Comparison of ENCODE assay signal across 1 cellular context in genomic region chr18:21112140-21112473, GRCh38.
TF ChIP-seq lines count a peak whose summit lies in the region.

No MANE protein-coding gene starts in this region.

TF ChIP-seq in HepG2, 621 proteins besides CTCF, POLR2A, EP300 and RAD21 (continued from another document and continues in another):
- TF ChIP-seq HMGXB3 (CRISPR knock-in tag; IDR thresholded peaks at IDR 0.05; ENCODE audit: borderline replicate concordance) (no peak), ARID3A (IDR thresholded peaks at IDR 0.05; ENCODE audit: low read depth, low read length) (no peak), ZGPAT (CRISPR knock-in tag; IDR thresholded peaks at IDR 0.05) (no peak), SCMH1 (CRISPR knock-in tag; IDR thresholded peaks at IDR 0.05; ENCODE audit: borderline replicate concordance) (no peak), ZNF292 (CRISPR knock-in tag; IDR thresholded peaks at IDR 0.05; ENCODE audit: borderline replicate concordance, low read depth) (0 out of 2 replicates have a peak, but pooled peaks have one; percentile 22), ZNF737 (CRISPR knock-in tag; IDR thresholded peaks at IDR 0.05; ENCODE audit: borderline replicate concordance) (no peak), FUBP1 (CRISPR knock-in tag; IDR thresholded peaks at IDR 0.05; ENCODE audit: borderline replicate concordance) (no peak), ZNF615 (CRISPR knock-in tag; IDR thresholded peaks at IDR 0.05; ENCODE audit: borderline replicate concordance) (no peak), TSC22D2 (CRISPR knock-in tag; IDR thresholded peaks at IDR 0.05; ENCODE audit: borderline replicate concordance) (no peak), ZSCAN31 (CRISPR knock-in tag; IDR thresholded peaks at IDR 0.05; ENCODE audit: low read depth) (no peak), PRDM4 (CRISPR knock-in tag; IDR thresholded peaks at IDR 0.05; ENCODE audit: borderline replicate concordance) (no peak), ZNF253 (CRISPR knock-in tag; IDR thresholded peaks at IDR 0.05; ENCODE audit: borderline replicate concordance) (no peak), ASH2L (IDR thresholded peaks at IDR 0.05; ENCODE audit: insufficient read length, low read depth, low read length) (peak; percentile 7), SAP130 (CRISPR knock-in tag; IDR thresholded peaks at IDR 0.05; ENCODE audit: low read depth) (0 out of 2 replicates have a peak, but pooled peaks have one; percentile 2), MEIS2 (CRISPR knock-in tag; IDR thresholded peaks at IDR 0.05) (no peak), CEBPZ (IDR thresholded peaks at IDR 0.05; ENCODE audit: low read length) (no peak), ZNF574 (CRISPR knock-in tag; IDR thresholded peaks at IDR 0.05) (no peak), HNF4G (IDR thresholded peaks at IDR 0.05; ENCODE audit: borderline replicate concordance, low read depth, low read length) (no peak), HNF4G (CRISPR knock-in tag; IDR thresholded peaks at IDR 0.05; ENCODE audit: borderline replicate concordance, low read depth) (no peak), FOXO4 (CRISPR knock-in tag; conservative IDR thresholded peaks at IDR 0.05) (no peak), ZNF777 (CRISPR knock-in tag; IDR thresholded peaks at IDR 0.05) (no peak), ZNF616 (CRISPR knock-in tag; IDR thresholded peaks at IDR 0.05; ENCODE audit: low read depth) (no peak), WIZ (CRISPR knock-in tag; IDR thresholded peaks at IDR 0.05) (no peak), NKX3-1 (CRISPR knock-in tag; IDR thresholded peaks at IDR 0.05) (no peak), CREB1 (IDR thresholded peaks at IDR 0.05) (no peak), CREB1 (CRISPR knock-in tag; IDR thresholded peaks at IDR 0.05) (no peak), ZNF124 (CRISPR knock-in tag; IDR thresholded peaks at IDR 0.05) (no peak), ZFP41 (CRISPR knock-in tag; IDR thresholded peaks at IDR 0.05; ENCODE audit: borderline replicate concordance) (no peak), ZNF282 (IDR thresholded peaks at IDR 0.05; ENCODE audit: partially characterized antibody) (no peak), CEBPB (IDR thresholded peaks at IDR 0.05; ENCODE audit: borderline replicate concordance, low read depth, low read length) (no peak), TGIF2 (CRISPR knock-in tag; IDR thresholded peaks at IDR 0.05) (0 out of 2 replicates have a peak, but pooled peaks have one; percentile 13), CAMTA2 (CRISPR knock-in tag; IDR thresholded peaks at IDR 0.05; ENCODE audit: borderline replicate concordance) (no peak), ZC3H4 (CRISPR knock-in tag; IDR thresholded peaks at IDR 0.05; ENCODE audit: borderline replicate concordance) (no peak), ZBTB1 (CRISPR knock-in tag; IDR thresholded peaks at IDR 0.05; ENCODE audit: borderline replicate concordance) (no peak), ZNF383 (CRISPR knock-in tag; IDR thresholded peaks at IDR 0.05; ENCODE audit: borderline replicate concordance) (no peak), ARNT2 (CRISPR knock-in tag; IDR thresholded peaks at IDR 0.05; ENCODE audit: low read depth) (0 out of 2 replicates have a peak, but pooled peaks have one; percentile 5), REPIN1 (CRISPR knock-in tag; IDR thresholded peaks at IDR 0.05; ENCODE audit: borderline replicate concordance, low read depth) (no peak), IRX3 (CRISPR knock-in tag; IDR thresholded peaks at IDR 0.05; ENCODE audit: borderline replicate concordance, low read depth) (no peak), ZBTB7B (CRISPR knock-in tag; IDR thresholded peaks at IDR 0.05) (0 out of 2 replicates have a peak, but pooled peaks have one; percentile 5), CEBPG (CRISPR knock-in tag; IDR thresholded peaks at IDR 0.05) (no peak), NPAS2 (CRISPR knock-in tag; IDR thresholded peaks at IDR 0.05; ENCODE audit: borderline replicate concordance) (no peak), ZNF619 (CRISPR knock-in tag; IDR thresholded peaks at IDR 0.05) (no peak), ZNF556 (CRISPR knock-in tag; IDR thresholded peaks at IDR 0.05; ENCODE audit: borderline replicate concordance) (no peak), BCL6 (CRISPR knock-in tag; IDR thresholded peaks at IDR 0.05) (no peak), ZNF605 (CRISPR knock-in tag; IDR thresholded peaks at IDR 0.05) (no peak), RFXAP (CRISPR knock-in tag; IDR thresholded peaks at IDR 0.05; ENCODE audit: borderline replicate concordance) (no peak)
